Comparison of ENCODE assay signal across 34 cellular contexts in the genomic region with DNA sequence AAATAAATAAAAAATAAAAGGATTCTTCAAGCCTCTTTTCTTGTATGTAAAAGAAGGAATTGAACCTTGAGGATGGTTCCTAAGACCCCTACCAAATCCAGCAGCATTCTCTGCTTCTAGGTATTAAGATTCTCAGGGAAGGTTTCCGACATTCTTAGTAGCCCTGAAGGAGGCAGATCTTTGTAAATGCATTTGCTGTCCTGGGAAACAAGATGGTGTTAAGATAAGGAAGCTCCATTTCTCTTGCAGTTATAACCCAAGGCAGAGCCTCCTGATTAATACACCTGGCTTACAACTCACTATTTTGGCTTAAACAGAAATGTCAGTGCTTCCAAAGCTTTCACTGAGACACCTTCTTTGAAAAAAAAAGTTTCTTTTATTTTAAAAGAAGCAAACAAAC.
"Had no signal": no experiment of that assay in that cellular context is flagged by ENCODE, and none has a peak within 500 bp of the region (broad histone marks: within the 10 kb centered on the region; RNA-seq: fewer than 3 reads in every experiment).

No MANE protein-coding gene starts in this region.

- H3K36me3 ChIP-seq: MG63 had no signal

- H3K9ac ChIP-seq: KMS-11 had no signal

- DNase-seq: Karpas-422, Kasumi-1, MG63, MM.1S, MV-4-11, NCI-H1048, NCI-H1092, NCI-H1092 treated with DMSO at 0.1 percent for 48 hours, NCI-H1105, NCI-H1105 treated with DMSO at 0.1 percent for 48 hours, NCI-H1417, NCI-H1417 treated with DMSO at 0.1 percent for 48 hours, NCI-H1436, NCI-H1436 treated with DMSO at 0.1 percent for 48 hours, NCI-H146, NCI-H1694, NCI-H1694 treated with DMSO at 0.1 percent for 48 hours, NCI-H187, NCI-H187 treated with DMSO at 0.1 percent for 48 hours, NCI-H1930, NCI-H2029, NCI-H2029 treated with DMSO at 0.1 percent for 48 hours, NCI-H2081, NCI-H2081 treated with DMSO at 0.1 percent for 48 hours, NCI-H2107, NCI-H2171, NCI-H2171 treated with DMSO at 0.1 percent for 48 hours, NCI-H2227 treated with DMSO at 0.1 percent for 48 hours, NCI-H226, NCI-H345, NCI-H446, NCI-H446 treated with DMSO at 0.1 percent for 48 hours, NCI-H510A had no signal

- H3K27me3 ChIP-seq: MG63 had no signal

- H3K4me3 ChIP-seq: MG63 had no signal

- H3K27ac ChIP-seq: KMS-11 had no signal

- H3K4me2 ChIP-seq: KMS-11 had no signal
